ENCODE assay signal across 8 cellular contexts in genomic region chr19:29687244-29687896, GRCh38. TPM values are rescaled to one million over a fixed set of nuclear protein-coding genes. Genes with fewer than 3 reads are reported as not detected.
A peak's percentile ranks its signal among the peaks of the same experiment; 100 is the strongest.
DNase-seq lines count a peak whose midpoint lies in the region; ATAC-seq and TF ChIP-seq lines count a peak whose summit lies in the region.

No MANE protein-coding gene starts in this region.

- peaks cover 4% of the 10 kb centered on the region for H3K9me3 Mint-ChIP-seq in activated naive CD4-positive, alpha-beta T cell treated with anti-CD3 and anti-CD28 coated beads, Interleukin-2, amount 10 ng/mL, durations not matched to agents 7 days and 5 days
- H3K9me3 Mint-ChIP-seq in activated T-helper 17 cell treated with anti-CD3 and anti-CD28 coated beads, Interleukin-2, amount 50 U/mL, for 72 hours: peaks cover 4% of the 10 kb centered on the region

- H3K4me3 ChIP-seq in kidney epithelial cell (ENCODE audit: low read depth, low read length) (peak overlapping the region; percentile 22), transverse colon (no peak overlapping the region)

- H3K4me1 Mint-ChIP-seq in activated naive CD4-positive, alpha-beta T cell treated with anti-CD3 and anti-CD28 coated beads, Interleukin-2, amount 10 ng/mL, durations not matched to agents 7 days and 5 days: peaks cover 54% of the 10 kb centered on the region
- H3K4me1 Mint-ChIP-seq in activated T-helper 17 cell treated with anti-CD3 and anti-CD28 coated beads, Interleukin-2, amount 50 U/mL, for 72 hours: peaks cover 41% of the 10 kb centered on the region

- TF ChIP-seq CTCF in kidney epithelial cell (IDR thresholded peaks at IDR 0.05; ENCODE audit: insufficient read depth, low read length, poor library complexity, severe bottlenecking): no peak
- TF ChIP-seq CTCF in transverse colon (IDR thresholded peaks at IDR 0.05): no peak

- peak overlapping the region in 3 of 4 donors; percentile 24 to 59 (median 33) for H3K27ac ChIP-seq in transverse colon

- H3K4me3 Mint-ChIP-seq in activated naive CD4-positive, alpha-beta T cell treated with anti-CD3 and anti-CD28 coated beads, Interleukin-2, amount 10 ng/mL, durations not matched to agents 7 days and 5 days: no peak overlapping the region
- H3K4me3 Mint-ChIP-seq in activated T-helper 17 cell treated with anti-CD3 and anti-CD28 coated beads, Interleukin-2, amount 50 U/mL, for 72 hours: peak overlapping the region; percentile 61

- DNase-seq in activated naive CD4-positive, alpha-beta T cell treated with Interleukin-2 at 50 U/mL for 16 hours: peak; percentile 71
- DNase-seq in activated naive CD4-positive, alpha-beta T cell treated with anti-CD3 and anti-CD28 coated beads, Interleukin-2, amount 10 ng/mL, durations not matched to agents 7 days and 5 days: no peak
- DNase-seq in kidney epithelial cell (ENCODE audit: low read depth): peak; percentile 89
- DNase-seq in transverse colon: no peak
- no peak for DNase-seq in SHP77 (lab: John Stamatoyannopoulos, UW)

- intact Hi-C loops in transverse colon (cut with DNase I; ENCODE audit: low total_unique reads): no loop called here

- H3K27me3 ChIP-seq in kidney epithelial cell (ENCODE audit: control insufficient read depth, insufficient read depth, low read length): no peaks in the 10 kb centered on the region
- H3K27me3 ChIP-seq in transverse colon: no peaks in the 10 kb centered on the region

- peak; percentile 94 for ATAC-seq in activated T-helper 17 cell treated with anti-CD3 and anti-CD28 coated beads, Interleukin-2, amount 50 U/mL, for 72 hours (replicated peaks)
- ATAC-seq in GM18519 (IDR thresholded peaks at IDR 0.05; ENCODE audit: low FRiP score, unreplicated experiment) (no peak), HG02852 (IDR thresholded peaks at IDR 0.05; ENCODE audit: unreplicated experiment) (no peak)

- H3K36me3 ChIP-seq in kidney epithelial cell (ENCODE audit: control insufficient read depth, insufficient read depth, low read length): no peaks in the 10 kb centered on the region
- no peaks in the 10 kb centered on the region for H3K36me3 ChIP-seq in transverse colon

- CTCF ChIA-PET in activated naive CD4-positive, alpha-beta T cell treated with anti-CD3 and anti-CD28 coated beads, Interleukin-2, amount 10 ng/mL, durations not matched to agents 7 days and 5 days (lab: Charles Lee): interaction anchor here (1.1 to 7.9 kb wide), 3 partner anchors 22 to 78 kb away, joined by 6 to 132 read pairs (median 7); partner anchors contain the start of genes PLEKHF1 and POP4

- peaks cover 10% of the 10 kb centered on the region for H3K36me3 Mint-ChIP-seq in activated naive CD4-positive, alpha-beta T cell treated with anti-CD3 and anti-CD28 coated beads, Interleukin-2, amount 10 ng/mL, durations not matched to agents 7 days and 5 days
- H3K36me3 Mint-ChIP-seq in activated T-helper 17 cell treated with anti-CD3 and anti-CD28 coated beads, Interleukin-2, amount 50 U/mL, for 72 hours (ENCODE audit: low read depth): no peaks in the 10 kb centered on the region

- no peaks in the 10 kb centered on the region for H3K9me3 ChIP-seq in transverse colon

- no peak for TF ChIP-seq POLR2A in transverse colon (IDR thresholded peaks at IDR 0.05)

- no peaks in the 10 kb centered on the region for H3K4me1 ChIP-seq in transverse colon

- H3K27me3 Mint-ChIP-seq in activated naive CD4-positive, alpha-beta T cell treated with anti-CD3 and anti-CD28 coated beads, Interleukin-2, amount 10 ng/mL, durations not matched to agents 7 days and 5 days: peaks cover 6% of the 10 kb centered on the region
- no peaks in the 10 kb centered on the region for H3K27me3 Mint-ChIP-seq in activated T-helper 17 cell treated with anti-CD3 and anti-CD28 coated beads, Interleukin-2, amount 50 U/mL, for 72 hours

- no peak overlapping the region for H3K27ac Mint-ChIP-seq in activated naive CD4-positive, alpha-beta T cell treated with anti-CD3 and anti-CD28 coated beads, Interleukin-2, amount 10 ng/mL, durations not matched to agents 7 days and 5 days
- peak overlapping the region; percentile 90 for H3K27ac Mint-ChIP-seq in activated T-helper 17 cell treated with anti-CD3 and anti-CD28 coated beads, Interleukin-2, amount 50 U/mL, for 72 hours

- no peak for TF ChIP-seq EP300 in transverse colon (IDR thresholded peaks at IDR 0.05; ENCODE audit: low read depth)

- 80 to 83% methylated on average over 10 to 17 of the region's 17 CpGs for WGBS in transverse colon (ENCODE audit: low coverage in 1 of 2), 2 donors

- in situ Hi-C loops in transverse colon (cut with MboI; ENCODE audit: low pct_ligation_motif_present in 1 of 4, low pct_unique_long_range_greater_than_20kb in 1 of 4, low sequenced_read_pairs in 3 of 4): no loop called here

RNA-seq across cellular contexts. Expression of gene PLEKHF1, which starts 22.1 kb away (rescaled TPM):
- 10 to 100 TPM; 34.4 to 40.3 TPM for total RNA-seq in activated T-helper 17 cell treated with anti-CD3 and anti-CD28 coated beads, Interleukin-2, amount 50 U/mL, for 72 hours
- total RNA-seq in kidney epithelial cell: 59.0 and 70.3 TPM in 2 replicates
- total RNA-seq in transverse colon: 10 to 100 TPM in 3 of 4 donors, 1 to 10 TPM in 1; 8.6 to 38.8 (median 14.2) TPM

RNA-seq across cellular contexts. Expression of gene C19orf12, which starts 27.7 kb away (rescaled TPM):
- 10 to 100 TPM; 34.5 to 39.1 TPM for total RNA-seq in activated T-helper 17 cell treated with anti-CD3 and anti-CD28 coated beads, Interleukin-2, amount 50 U/mL, for 72 hours
- total RNA-seq in kidney epithelial cell: 39.8 and 39.9 TPM in 2 replicates
- 10 to 100 TPM; 13.9 to 33.3 (median 21.4) TPM for total RNA-seq in transverse colon

Comparison
In these comparisons a context has a peak if more than half of its experiments do, and no peak if none do; other contexts are left out.
1. DNase-seq: peak in activated naive CD4-positive, alpha-beta T cell treated with Interleukin-2 at 50 U/mL for 16 hours (single experiment) and kidney epithelial cell (single experiment); none in activated naive CD4-positive, alpha-beta T cell treated with anti-CD3 and anti-CD28 coated beads, Interleukin-2, amount 10 ng/mL, durations not matched to agents 7 days and 5 days (single experiment), transverse colon (single experiment) and SHP77 (0 of 2).